In genomic region chr3:171459130-171459941, GRCh38 we compare ENCODE assay signal across 8 cellular contexts. TPM values are rescaled to one million over a fixed set of nuclear protein-coding genes. Genes with fewer than 3 reads are reported as not detected.
DNase-seq lines count a peak whose midpoint lies in the region; ATAC-seq and TF ChIP-seq lines count a peak whose summit lies in the region.

No MANE protein-coding gene starts in this region.

- in situ Hi-C loops in GM13977 (cut with MboI; ENCODE audit: low pct_unique_long_range_greater_than_20kb, low sequenced_read_pairs, unreplicated experiment) = no loop called here

- H3K79me2 ChIP-seq in hepatocyte = peaks cover 47% of the 10 kb centered on the region

- H3K4me2 ChIP-seq in hepatocyte = peak overlapping the region; percentile 96

- TF ChIP-seq CTCF in BE2C (IDR thresholded peaks at IDR 0.05; ENCODE audit: low read depth, low read length) = no peak
- no peak for TF ChIP-seq CTCF in HL-60 (IDR thresholded peaks at IDR 0.05; ENCODE audit: insufficient read depth, low read length)
- TF ChIP-seq CTCF in hepatocyte (IDR thresholded peaks at IDR 0.05; ENCODE audit: poor library complexity) = no peak
- TF ChIP-seq CTCF in GM13977 (IDR thresholded peaks at IDR 0.05; ENCODE audit: extremely low read depth, insufficient read depth, missing control alignments) = no peak

- H4K20me1 ChIP-seq in hepatocyte (ENCODE audit: insufficient read depth, poor library complexity, severe bottlenecking) = no peaks in the 10 kb centered on the region

- ATAC-seq in SK-N-SH treated with all-trans-retinoic acid at 6 μM for 48 hours (peak; percentile 51), HG03045 (IDR thresholded peaks at IDR 0.05; ENCODE audit: unreplicated experiment) (no peak)

- no peaks in the 10 kb centered on the region for H3K9me2 ChIP-seq in hepatocyte (replicated peaks; ENCODE audit: insufficient read depth)

- peak; percentile 34 for DNase-seq in BE2C
- no peak for DNase-seq in HL-60 (ENCODE audit: low read depth in 1 of 2, low spot score in 1 of 2)
- DNase-seq in hepatocyte (ENCODE audit: low spot score) = peak; percentile 41
- DNase-seq in retina = peak; percentile 86
- no peak for DNase-seq in GM13977 (ENCODE audit: low spot score)

- H3K36me3 ChIP-seq in BE2C (no peaks in the 10 kb centered on the region), hepatocyte (replicated peaks; ENCODE audit: insufficient read depth, low read depth) (no peaks in the 10 kb centered on the region)

- H3K4me1 ChIP-seq in BE2C (peaks cover 12% of the 10 kb centered on the region), hepatocyte (ENCODE audit: insufficient read depth) (peaks cover 11% of the 10 kb centered on the region)

- under 1% methylated on average over 23 of the region's 36 CpGs for WGBS in hepatocyte (ENCODE audit: low lambda C conversion rate, missing lambda C conversion rate)

- H3K9me3 ChIP-seq in BE2C (no peaks in the 10 kb centered on the region), hepatocyte (ENCODE audit: low read depth) (no peaks in the 10 kb centered on the region)

- H2AFZ ChIP-seq in hepatocyte = peak overlapping the region; percentile 96

- H3K27me3 ChIP-seq in BE2C (no peaks in the 10 kb centered on the region), HL-60 (ENCODE audit: insufficient read depth, poor library complexity, severe bottlenecking) (peaks cover 39% of the 10 kb centered on the region), hepatocyte (no peaks in the 10 kb centered on the region)

- H3K4me3 ChIP-seq in BE2C (ENCODE audit: low read depth, low read length) (peak overlapping the region; percentile 89), HL-60 (replicated peaks; ENCODE audit: insufficient read depth, low read length) (peak overlapping the region; percentile 65), hepatocyte (peak overlapping the region; percentile 97)

- no peak overlapping the region for H3K27ac ChIP-seq in HL-60 (replicated peaks)
- peak overlapping the region; percentile 72 for H3K27ac ChIP-seq in angular gyrus (ENCODE audit: low read depth, low read length)
- H3K27ac ChIP-seq in hepatocyte = peak overlapping the region; percentile 70

TF ChIP-seq in SK-N-SH treated with all-trans-retinoic acid at 6 μM for 48 hours, 23 proteins besides CTCF, POLR2A, EP300 and RAD21:
- TF ChIP-seq ARNTL (CRISPR knock-in tag; IDR thresholded peaks at IDR 0.05; ENCODE audit: borderline replicate concordance, low read depth) (no peak), PATZ1 (CRISPR knock-in tag; IDR thresholded peaks at IDR 0.05; ENCODE audit: borderline replicate concordance) (no peak), ZNF565 (CRISPR knock-in tag; conservative IDR thresholded peaks at IDR 0.05; ENCODE audit: low read depth) (no peak), ZNF70 (CRISPR knock-in tag; IDR thresholded peaks at IDR 0.05) (no peak), GLIS3 (CRISPR knock-in tag; IDR thresholded peaks at IDR 0.05) (no peak), CSRNP3 (CRISPR knock-in tag; IDR thresholded peaks at IDR 0.05) (no peak), BACH2 (CRISPR knock-in tag; IDR thresholded peaks at IDR 0.05; ENCODE audit: borderline replicate concordance) (no peak), ZC3H10 (CRISPR knock-in tag; IDR thresholded peaks at IDR 0.05) (no peak)

RNA-seq across cellular contexts. Expression of gene TNIK, which starts 0.9 kb away (rescaled TPM):
- polyA plus RNA-seq in BE2C (2012; ENCODE audit: insufficient read depth, insufficient read length, low read depth) = 25.4 TPM
- 13.8 and 15.0 TPM in 2 replicates for total RNA-seq in hepatocyte
- polyA plus RNA-seq in hepatocyte = 7.4 and 12.1 TPM in 2 replicates

Comparison
In these comparisons a context has a peak if more than half of its experiments do, and no peak if none do; other contexts are left out.
1. DNase-seq: peak in BE2C (single experiment), hepatocyte (single experiment) and retina (single experiment); none in HL-60 (0 of 2) and GM13977 (single experiment).
2. Peak in every context shown above with its lines, with median percentiles within 50 percentile points of each other: H3K4me3 ChIP-seq.